ENCODE assay signal across 17 cellular contexts in the genomic region with DNA sequence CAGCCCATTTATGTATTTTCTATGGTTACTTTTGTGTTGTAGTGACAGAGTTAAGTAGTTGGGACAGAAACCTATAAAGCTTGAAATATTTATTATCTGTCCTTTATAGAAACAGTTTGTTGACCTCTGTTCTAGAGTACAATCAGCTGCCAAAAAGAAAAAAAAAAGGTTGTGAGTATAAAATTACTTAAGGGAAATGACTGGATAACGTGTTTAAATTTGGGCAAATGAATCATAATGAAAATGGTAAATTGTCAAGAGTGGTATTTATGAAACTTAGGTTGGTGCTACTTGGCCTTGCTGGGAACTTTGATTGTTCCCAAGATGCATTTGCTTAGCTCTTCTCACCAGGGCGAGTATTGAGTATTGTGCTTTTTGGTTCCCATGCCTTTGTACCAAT.
DNase-seq lines count a peak whose midpoint lies in the region; ATAC-seq and TF ChIP-seq lines count a peak whose summit lies in the region.
"Had no signal": no experiment of that assay in that cellular context is flagged by ENCODE, and none has a peak within 500 bp of the region (broad histone marks: within the 10 kb centered on the region; RNA-seq: fewer than 3 reads in every experiment).

No MANE protein-coding gene starts in this region.

- no peak for TF ChIP-seq CTCF in Caco-2 (IDR thresholded peaks at IDR 0.05; ENCODE audit: insufficient read depth in 1 of 2, low read depth in 1 of 2, low read length in 1 of 2, severe bottlenecking in 1 of 2, unreplicated experiment in 1 of 2)

- peaks cover 24% of the 10 kb centered on the region for H3K4me1 ChIP-seq in Caco-2

- no TSS peak for BruUV-seq in Caco-2 (replicated peaks; lab: Mats Ljungman, UMichigan)

- H3K36me3 Mint-ChIP-seq in activated T-helper 17 cell treated with anti-CD3 and anti-CD28 coated beads, Interleukin-2, amount 50 U/mL, for 72 hours (ENCODE audit: low read depth) = no peaks in the 10 kb centered on the region
- H3K36me3 Mint-ChIP-seq in Caco-2 (ENCODE audit: insufficient read depth, unreplicated experiment) = peaks cover 7% of the 10 kb centered on the region
- H3K36me3 Mint-ChIP-seq: brain; CD8-positive, alpha-beta T cell had no signal

- POLR2A ChIA-PET in Caco-2 (lab: Charles Lee) = no interaction called here

- no peaks in the 10 kb centered on the region for H3K9me3 Mint-ChIP-seq in activated T-helper 17 cell treated with anti-CD3 and anti-CD28 coated beads, Interleukin-2, amount 50 U/mL, for 72 hours
- H3K9me3 Mint-ChIP-seq in Caco-2 (ENCODE audit: unreplicated experiment) = no peaks in the 10 kb centered on the region
- H3K9me3 Mint-ChIP-seq: brain; CD8-positive, alpha-beta T cell had no signal

- ATAC-seq in GM18858 (IDR thresholded peaks at IDR 0.05; ENCODE audit: unreplicated experiment) (peak; percentile 54), HG02759 (IDR thresholded peaks at IDR 0.05; ENCODE audit: unreplicated experiment) (peak; percentile 55), GM21447 (IDR thresholded peaks at IDR 0.05; ENCODE audit: unreplicated experiment) (no peak), left lobe of liver (no peak), GM19463 (IDR thresholded peaks at IDR 0.05; ENCODE audit: unreplicated experiment) (no peak)
- peak; percentile 68 for ATAC-seq in activated T-helper 17 cell treated with anti-CD3 and anti-CD28 coated beads, Interleukin-2, amount 50 U/mL, for 72 hours (replicated peaks)
- ATAC-seq: CD8-positive, alpha-beta T cell; left colon had no signal

- H3K4me1 Mint-ChIP-seq in activated T-helper 17 cell treated with anti-CD3 and anti-CD28 coated beads, Interleukin-2, amount 50 U/mL, for 72 hours = peaks cover 19% of the 10 kb centered on the region
- peaks cover 15% of the 10 kb centered on the region for H3K4me1 Mint-ChIP-seq in Caco-2 (ENCODE audit: low read depth, unreplicated experiment)
- H3K4me1 Mint-ChIP-seq: brain had no signal

- intact Hi-C loops in Caco-2 (cut with micrococcal nuclease; ENCODE audit: unreplicated experiment) = no loop called here

- H3K27ac Mint-ChIP-seq in activated T-helper 17 cell treated with anti-CD3 and anti-CD28 coated beads, Interleukin-2, amount 50 U/mL, for 72 hours = no peak overlapping the region
- H3K27ac Mint-ChIP-seq in Caco-2 (ENCODE audit: unreplicated experiment) = no peak overlapping the region
- H3K27ac Mint-ChIP-seq: brain; CD8-positive, alpha-beta T cell had no signal

- CTCF ChIA-PET in Caco-2 (lab: Charles Lee) = no interaction called here

- H3K27me3 Mint-ChIP-seq in activated T-helper 17 cell treated with anti-CD3 and anti-CD28 coated beads, Interleukin-2, amount 50 U/mL, for 72 hours = no peaks in the 10 kb centered on the region
- H3K27me3 Mint-ChIP-seq in Caco-2 (ENCODE audit: insufficient read depth, unreplicated experiment) = no peaks in the 10 kb centered on the region

- no peak overlapping the region for H3K4me3 Mint-ChIP-seq in activated T-helper 17 cell treated with anti-CD3 and anti-CD28 coated beads, Interleukin-2, amount 50 U/mL, for 72 hours
- H3K4me3 Mint-ChIP-seq in Caco-2 (ENCODE audit: unreplicated experiment) = no peak overlapping the region
- H3K4me3 Mint-ChIP-seq: brain; CD8-positive, alpha-beta T cell had no signal

- no peaks in the 10 kb centered on the region for H3K27me3 ChIP-seq in Caco-2 (replicated peaks; ENCODE audit: control insufficient read depth, insufficient read depth, low read length)

- no peaks in the 10 kb centered on the region for H3K36me3 ChIP-seq in Caco-2 (ENCODE audit: control insufficient read depth, insufficient read depth, low read length)

- DNase-seq in ELR (ENCODE audit: low read depth) = peak; percentile 34
- no peak for DNase-seq in Caco-2
- no peak for DNase-seq in left lobe of liver (ENCODE audit: low spot score)
- DNase-seq: CD8-positive, alpha-beta T cell; cortex of kidney; DND-41; left colon; midbrain; NCI-H187 treated with DMSO at 0.1 percent for 48 hours; RPMI8226; stimulated activated CD4-positive, alpha-beta T cell treated with anti-CD3 and anti-CD28 coated beads, Interleukin-4, amount 100 ng/mL, for 4 hours had no signal

- no peak overlapping the region for H3K4me3 ChIP-seq in Caco-2 (ENCODE audit: low read depth, low read length)

- no peaks in the 10 kb centered on the region; the same call in 1 of the 2 replicates for H3K9me3 ChIP-seq in Caco-2

Comparison
In these comparisons a context has a peak if more than half of its experiments do, and no peak if none do; other contexts are left out.
1. ATAC-seq: peak in GM18858 (single experiment), HG02759 (single experiment) and activated T-helper 17 cell treated with anti-CD3 and anti-CD28 coated beads, Interleukin-2, amount 50 U/mL, for 72 hours (single experiment); none in GM21447 (single experiment), left lobe of liver (single experiment) and GM19463 (single experiment).